26 cellular contexts compared by ENCODE assay signal in genomic region chr7:137576481-137576880, GRCh38.
"Had no signal": no experiment of that assay in that cellular context is flagged by ENCODE, and none has a peak within 500 bp of the region (broad histone marks: within the 10 kb centered on the region; RNA-seq: fewer than 3 reads in every experiment).

No MANE protein-coding gene starts in this region.

- ATAC-seq: activated CD8-positive, alpha-beta T cell treated with anti-CD3 and anti-CD28 coated beads for 36 hours; activated naive CD8-positive, alpha-beta T cell treated with anti-CD3 and anti-CD28 coated beads, Interleukin-2, amount 50 U/mL, for 24 hours; activated T-cell treated with anti-CD3 and anti-CD28 coated beads, Interleukin-2, amount 50 U/mL, for 4 hours; activated T-helper 17 cell treated with anti-CD3 and anti-CD28 coated beads, Interleukin-2, amount 50 U/mL, for 72 hours; gastroesophageal sphincter; left colon; naive thymus-derived CD8-positive, alpha-beta T cell; stimulated activated naive B cell treated with anti-CD40 and anti-IgM and Interleukin-4, amounts not matched to agents 10 μg/mL and 1 μg/mL and 100 μg/mL, for 72 hours; T-helper 17 cell; upper lobe of right lung; WTC11 had no signal

- H3K79me2 ChIP-seq: hepatocyte had no signal

- H3K4me1 ChIP-seq: colonic mucosa, gastroesophageal sphincter, right atrium auricular region, stomach, upper lobe of right lung had no signal

- H3K27me3 ChIP-seq: colonic mucosa, gastroesophageal sphincter, hepatocyte, right atrium auricular region, stomach, thyroid gland, upper lobe of right lung had no signal

- H3K27ac ChIP-seq: colonic mucosa, gastroesophageal sphincter, hepatocyte, right atrium auricular region, stomach, thyroid gland, upper lobe of right lung had no signal

- H3K36me3 ChIP-seq: colonic mucosa, gastroesophageal sphincter, right atrium auricular region, stomach, thyroid gland, upper lobe of right lung had no signal

- DNase-seq: activated CD4-positive, alpha-beta T cell treated with anti-CD3 and anti-CD28 coated beads for 1 hour; activated CD4-positive, alpha-beta T cell treated with anti-CD3 and anti-CD28 coated beads, Interleukin-2, amount 10 ng/mL, durations not matched to agents 7 days and 5 days; activated CD8-positive, alpha-beta T cell treated with anti-CD3 and anti-CD28 coated beads for 36 hours; activated naive CD8-positive, alpha-beta T cell treated with anti-CD3 and anti-CD28 coated beads, Interleukin-2, amount 50 U/mL, for 24 hours; activated T-cell treated with anti-CD3 and anti-CD28 coated beads, Interleukin-2, amount 50 U/mL, for 4 hours; amygdala; colonic mucosa; effector CD8-positive, alpha-beta T cell; erythroblast; islet precursor cell; left colon; naive thymus-derived CD8-positive, alpha-beta T cell; nucleus accumbens; stimulated activated CD4-positive, alpha-beta T cell treated with anti-CD3 and anti-CD28 coated beads, Interleukin-1b, Interleukin-23, amount 100 ng/mL, for 48 hours; stimulated activated CD4-positive, alpha-beta T cell treated with anti-CD3 and anti-CD28 coated beads, Interleukin-4, amount 100 ng/mL, for 4 hours; stimulated activated naive B cell treated with anti-CD40 and anti-IgM and Interleukin-4, amounts not matched to agents 10 μg/mL and 1 μg/mL and 100 μg/mL, for 72 hours; stomach; T-helper 17 cell; thyroid gland; upper lobe of right lung had no signal

- H3K4me3 ChIP-seq: colonic mucosa, gastroesophageal sphincter, hepatocyte, right atrium auricular region, smooth muscle cell, stomach, thyroid gland, upper lobe of right lung had no signal

- H3K9me3 ChIP-seq: colonic mucosa, gastroesophageal sphincter, right atrium auricular region, stomach, thyroid gland, upper lobe of right lung had no signal

- H2AFZ ChIP-seq: hepatocyte had no signal

- H3K4me2 ChIP-seq: hepatocyte, smooth muscle cell had no signal
